Comparison of ENCODE assay signal across 8 cellular contexts in the genomic region with DNA sequence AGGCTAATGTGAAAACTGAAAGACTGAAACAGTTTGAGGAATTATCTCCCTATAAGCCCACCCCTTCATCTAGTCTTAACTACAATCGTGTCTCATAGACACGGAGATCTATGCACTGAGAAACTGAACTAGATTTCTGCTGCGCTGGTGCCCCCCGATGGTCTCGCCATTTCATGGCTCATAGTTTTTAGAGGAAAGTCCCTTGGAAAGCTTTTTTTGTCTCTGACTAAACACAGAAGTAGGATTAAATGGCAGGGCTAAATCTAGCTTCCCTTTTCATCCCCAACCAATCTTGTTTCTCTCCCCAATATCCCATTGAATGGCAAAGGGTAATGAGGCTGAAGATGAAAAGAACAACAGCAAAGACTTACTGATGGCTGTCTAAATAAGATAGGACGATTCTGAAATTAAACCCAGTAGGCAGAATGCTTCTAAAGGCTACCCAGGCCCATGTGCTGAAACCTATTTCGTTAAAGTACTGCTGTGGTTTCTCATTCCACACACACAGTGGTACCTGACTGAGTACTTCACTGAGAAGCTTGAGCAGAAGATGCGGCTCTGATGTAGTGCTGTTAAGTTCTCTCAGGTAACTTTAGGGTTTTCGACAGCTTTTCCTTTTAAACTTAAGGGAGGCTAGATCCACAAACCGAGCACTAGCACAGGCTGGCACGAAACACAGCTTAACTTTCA.
DNase-seq lines count a peak whose midpoint lies in the region; ATAC-seq and TF ChIP-seq lines count a peak whose summit lies in the region.

No MANE protein-coding gene starts in this region.

- peak; percentile 74 for ATAC-seq in SK-N-SH treated with all-trans-retinoic acid at 6 μM for 48 hours
- no peak for ATAC-seq in HG03521 (IDR thresholded peaks at IDR 0.05; ENCODE audit: unreplicated experiment)

- TF ChIP-seq CTCF in GM12865 (IDR thresholded peaks at IDR 0.05; ENCODE audit: insufficient read depth, low read depth, low read length, missing control alignments): no peak
- peak; percentile 60 for TF ChIP-seq CTCF in HFF-Myc (IDR thresholded peaks at IDR 0.05; ENCODE audit: low read depth, low read length, missing control alignments)
- no peak for TF ChIP-seq CTCF in lower leg skin (IDR thresholded peaks at IDR 0.05)

- H3K4me3 ChIP-seq in GM12865 (ENCODE audit: low read depth, low read length): no peak overlapping the region
- no peak overlapping the region for H3K4me3 ChIP-seq in HFF-Myc (replicated peaks; ENCODE audit: low read depth, low read length)
- H3K4me3 ChIP-seq in lower leg skin (ENCODE audit: low read depth, poor library complexity, severe bottlenecking): no peak overlapping the region

- 79 to 80% methylated on average over 11 of the region's 11 CpGs for WGBS in lower leg skin, 2 donors

- peak; percentile 52 for DNase-seq in GM12865 (ENCODE audit: low read depth)
- DNase-seq in HFF-Myc (ENCODE audit: extremely low read depth, low read depth): peak; percentile 27
- peak; percentile 34 for DNase-seq in activated naive CD8-positive, alpha-beta T cell treated with anti-CD3 and anti-CD28 coated beads, Interleukin-2, amount 50 U/mL, for 16 hours (ENCODE audit: low read depth, low spot score)
- peak; percentile 47 for DNase-seq in kidney tubule cell (ENCODE audit: low spot score)
- DNase-seq in stimulated activated CD8-positive, alpha-beta memory T cell treated with anti-CD3 and anti-CD28 coated beads, Interleukin-4, amount 100 ng/mL, for 4 hours (ENCODE audit: low read depth in 2 of 2, low spot score in 1 of 2): peak; percentile 34
- no peak for DNase-seq in lower leg skin (ENCODE audit: low spot score in 2 of 2)

- intact Hi-C loops in lower leg skin (cut with DNase I; ENCODE audit: low total_unique reads): no loop called here

- no peak for TF ChIP-seq POLR2A in lower leg skin (IDR thresholded peaks at IDR 0.05)

TF ChIP-seq in SK-N-SH treated with all-trans-retinoic acid at 6 μM for 48 hours, 23 proteins besides CTCF, POLR2A, EP300 and RAD21:
- TF ChIP-seq, protein P1, sequence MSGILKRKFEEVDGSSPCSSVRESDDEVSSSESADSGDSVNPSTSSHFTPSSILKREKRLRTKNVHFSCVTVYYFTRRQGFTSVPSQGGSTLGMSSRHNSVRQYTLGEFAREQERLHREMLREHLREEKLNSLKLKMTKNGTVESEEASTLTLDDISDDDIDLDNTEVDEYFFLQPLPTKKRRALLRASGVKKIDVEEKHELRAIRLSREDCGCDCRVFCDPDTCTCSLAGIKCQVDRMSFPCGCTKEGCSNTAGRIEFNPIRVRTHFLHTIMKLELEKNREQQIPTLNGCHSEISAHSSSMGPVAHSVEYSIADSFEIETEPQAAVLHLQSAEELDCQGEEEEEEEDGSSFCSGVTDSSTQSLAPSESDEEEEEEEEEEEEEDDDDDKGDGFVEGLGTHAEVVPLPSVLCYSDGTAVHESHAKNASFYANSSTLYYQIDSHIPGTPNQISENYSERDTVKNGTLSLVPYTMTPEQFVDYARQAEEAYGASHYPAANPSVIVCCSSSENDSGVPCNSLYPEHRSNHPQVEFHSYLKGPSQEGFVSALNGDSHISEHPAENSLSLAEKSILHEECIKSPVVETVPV (CRISPR knock-in tag; IDR thresholded peaks at IDR 0.05): no peak
- TF ChIP-seq ZC3H10 (CRISPR knock-in tag; IDR thresholded peaks at IDR 0.05) (no peak), ZNF70 (CRISPR knock-in tag; IDR thresholded peaks at IDR 0.05) (no peak), OSR1 (CRISPR knock-in tag; IDR thresholded peaks at IDR 0.05) (no peak), GLIS3 (CRISPR knock-in tag; IDR thresholded peaks at IDR 0.05) (no peak), ESRRG (CRISPR knock-in tag; IDR thresholded peaks at IDR 0.05) (no peak)

Comparison
In these comparisons a context has a peak if more than half of its experiments do, and no peak if none do; other contexts are left out.
1. DNase-seq: peak in GM12865 (single experiment), HFF-Myc (single experiment), activated naive CD8-positive, alpha-beta T cell treated with anti-CD3 and anti-CD28 coated beads, Interleukin-2, amount 50 U/mL, for 16 hours (single experiment), kidney tubule cell (single experiment) and stimulated activated CD8-positive, alpha-beta memory T cell treated with anti-CD3 and anti-CD28 coated beads, Interleukin-4, amount 100 ng/mL, for 4 hours (2 of 2); none in lower leg skin (0 of 2).